8 cellular contexts compared by ENCODE assay signal in the genomic region with DNA sequence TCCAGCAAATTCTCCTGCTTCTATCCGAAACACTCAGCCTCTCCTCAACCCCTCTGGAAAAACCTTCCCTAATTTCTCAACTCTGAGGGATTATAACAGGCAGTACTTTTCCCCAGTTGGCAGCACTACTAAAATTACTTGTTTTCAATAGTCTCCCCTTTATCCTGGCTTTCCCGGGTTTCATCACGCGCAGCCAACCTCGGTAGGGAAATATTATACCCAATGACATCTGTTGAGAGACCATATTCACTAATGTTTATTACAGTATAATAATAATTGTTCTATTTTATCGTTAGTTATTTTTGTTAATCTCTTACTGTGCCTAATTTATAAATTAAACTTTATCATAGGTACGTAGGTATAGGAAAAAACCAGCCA. TPM values are rescaled to one million over a fixed set of nuclear protein-coding genes. Genes with fewer than 3 reads are reported as not detected.
DNase-seq lines count a peak whose midpoint lies in the region; ATAC-seq, FAIRE-seq and TF ChIP-seq lines count a peak whose summit lies in the region.

No MANE protein-coding gene starts in this region.

- no peaks in the 10 kb centered on the region for H3K9me1 ChIP-seq in keratinocyte (ENCODE audit: control insufficient read depth, extremely low read depth, insufficient read depth, low read length)

- intact Hi-C loops in Right ventricle myocardium inferior (cut with DNase I): no loop called here
- intact Hi-C loops in cardiac septum (cut with DNase I): no loop called here

- DNase-seq in Right ventricle myocardium inferior (ENCODE audit: missing footprints): no peak
- no peak for DNase-seq in cardiac septum (ENCODE audit: low spot score)
- no peak for DNase-seq in adipocyte (ENCODE audit: low read depth)
- no peak for DNase-seq in keratinocyte (ENCODE audit: low read depth, low spot score)
- DNase-seq in suprapubic skin (ENCODE audit: low spot score in 2 of 2): no peak
- DNase-seq in D721Med (ENCODE audit: insufficient read length, low spot score): no peak

- H3K27me3 ChIP-seq in adipocyte (replicated peaks; ENCODE audit: control insufficient read depth, insufficient read depth, low read length): no peaks in the 10 kb centered on the region
- H3K27me3 ChIP-seq in keratinocyte (ENCODE audit: control insufficient read depth, extremely low read depth, insufficient read depth, low read length): no peaks in the 10 kb centered on the region
- no peaks in the 10 kb centered on the region for H3K27me3 ChIP-seq in suprapubic skin

- H3K79me2 ChIP-seq in keratinocyte (ENCODE audit: control insufficient read depth, insufficient read depth, low read length): peaks cover 14% of the 10 kb centered on the region

- H3K36me3 ChIP-seq in adipocyte (ENCODE audit: control insufficient read depth, insufficient read depth, low read length, severe bottlenecking): peaks cover 7% of the 10 kb centered on the region
- H3K36me3 ChIP-seq in keratinocyte (ENCODE audit: control insufficient read depth in 2 of 2, extremely low read depth in 1 of 2, insufficient read depth in 2 of 2, low read length in 2 of 2): no peaks in the 10 kb centered on the region
- peaks cover 10% of the 10 kb centered on the region for H3K36me3 ChIP-seq in suprapubic skin

- TF ChIP-seq EP300 in suprapubic skin (IDR thresholded peaks at IDR 0.05): no peak

- FAIRE-seq in keratinocyte (lab: Jason Lieb, UNC) (no peak), D721Med (lab: Jason Lieb, UNC) (no peak)

- dilution Hi-C loops in keratinocyte (cut with MboI; ENCODE audit: extremely low pct_ligation_motif_present, low sequenced_read_pairs): no loop called here

- H2AFZ ChIP-seq in keratinocyte (ENCODE audit: control insufficient read depth, low read length): peak overlapping the region; percentile 96

- peak; percentile 5 for ATAC-seq in Right ventricle myocardium inferior
- ATAC-seq in GM21786 (IDR thresholded peaks at IDR 0.05; ENCODE audit: unreplicated experiment): no peak
- no peak for ATAC-seq in HG02588 (IDR thresholded peaks at IDR 0.05; ENCODE audit: unreplicated experiment)

- TF ChIP-seq CTCF in keratinocyte (optimal IDR thresholded peaks at IDR 0.05 in 1 of 3, IDR thresholded peaks at IDR 0.05 in 1 of 3, conservative IDR thresholded peaks at IDR 0.05 in 1 of 3; ENCODE audit: extremely low read depth in 1 of 3, insufficient read depth in 2 of 3, low read length in 3 of 3): no peak
- TF ChIP-seq CTCF in suprapubic skin (IDR thresholded peaks at IDR 0.05): no peak
- no peak for TF ChIP-seq CTCF in D721Med (IDR thresholded peaks at IDR 0.05; ENCODE audit: insufficient read depth, missing control alignments)

- WGBS in suprapubic skin: 15% methylated on average over 7 of the region's 7 CpGs

- H3K9ac ChIP-seq in adipocyte (ENCODE audit: low read length): peak overlapping the region; percentile 96
- H3K9ac ChIP-seq in keratinocyte (ENCODE audit: control insufficient read depth, extremely low read depth, insufficient read depth, low read length): peak overlapping the region; percentile 92

- no peaks in the 10 kb centered on the region for H4K20me1 ChIP-seq in keratinocyte (ENCODE audit: control insufficient read depth, extremely low read depth, insufficient read depth, low read length)

- H3K4me1 ChIP-seq in adipocyte (ENCODE audit: control insufficient read depth, insufficient read depth, low read length) (peaks cover 14% of the 10 kb centered on the region), keratinocyte (ENCODE audit: control insufficient read depth, extremely low read depth, insufficient read depth, low read length) (peaks cover 15% of the 10 kb centered on the region), suprapubic skin (peaks cover 19% of the 10 kb centered on the region)

- H3K9me3 ChIP-seq in adipocyte (ENCODE audit: control insufficient read depth, low read length) (no peaks in the 10 kb centered on the region), keratinocyte (ENCODE audit: control insufficient read depth, low read depth, low read length) (no peaks in the 10 kb centered on the region), suprapubic skin (no peaks in the 10 kb centered on the region)

- H3K27ac ChIP-seq in keratinocyte (ENCODE audit: control insufficient read depth, insufficient read depth, low read length) (peak overlapping the region; percentile 88), suprapubic skin (peak overlapping the region; percentile 89)

- no peak for TF ChIP-seq POLR2A in suprapubic skin (IDR thresholded peaks at IDR 0.05)

- peak overlapping the region; percentile 97 for H3K4me2 ChIP-seq in keratinocyte (ENCODE audit: control insufficient read depth, extremely low read depth, insufficient read depth, low read depth, low read length)

- H3K4me3 ChIP-seq in adipocyte (ENCODE audit: low read length) (peak overlapping the region; percentile 99), keratinocyte (ENCODE audit: control insufficient read depth in 2 of 3, extremely low read depth in 1 of 3, insufficient read depth in 2 of 3, low read depth in 1 of 3, low read length in 3 of 3) (peak overlapping the region; percentile 93 to 100 (median 94)), suprapubic skin (peak overlapping the region; percentile 99)

RNA-seq across cellular contexts. Expression of a gene that starts 0.3 kb away (rescaled TPM):
- total RNA-seq in Right ventricle myocardium inferior (7.8 TPM), cardiac septum (6.9 TPM), suprapubic skin (10 to 100 TPM; 10.9 to 26.6 (median 14.7) TPM)
- polyA plus RNA-seq in keratinocyte: 9.1 to 16.7 TPM (median 12.0 TPM) in 3 replicates
- polyA plus RNA-seq in keratinocyte (2011; ENCODE audit: low read depth): 7.9 TPM
- polyA plus RNA-seq in keratinocyte (2011; cell fraction: cytosol; rRNA removed): 5.4 and 10.7 TPM in 2 replicates
- 13.8 and 17.4 TPM in 2 replicates for polyA plus RNA-seq in keratinocyte (2011; cell fraction: nucleus; rRNA removed)
- polyA plus RNA-seq in keratinocyte (2012; ENCODE audit: low replicate concordance): 4.5 and 7.4 TPM in 2 replicates
- 11.6 to 26.3 TPM (median 15.4 TPM) in 3 replicates for polyA minus RNA-seq in keratinocyte
- polyA minus RNA-seq in keratinocyte (2011; cell fraction: cytosol; rRNA and poly(A)+ RNA removed): 4.4 TPM
- polyA minus RNA-seq in keratinocyte (2011; cell fraction: nucleus; rRNA and poly(A)+ RNA removed): 3.2 and 9.3 TPM in 2 replicates
